ENCODE assay signal across 4 cellular contexts in genomic region chr4:69664009-69664408, GRCh38. TPM values are rescaled to one million over a fixed set of nuclear protein-coding genes. Genes with fewer than 3 reads are reported as not detected.
"Had no signal": no experiment of that assay in that cellular context is flagged by ENCODE, and none has a peak within 500 bp of the region (broad histone marks: within the 10 kb centered on the region; RNA-seq: fewer than 3 reads in every experiment).

No MANE protein-coding gene starts in this region.

RNA-seq across cellular contexts. Expression of gene UGT2A1, which starts 11.0 kb away (rescaled TPM):
- total RNA-seq: LHCN-M2, MCF 10A, Right ventricle myocardium superior, T-cell had no signal

RNA-seq across cellular contexts. Expression of gene UGT2A2, which starts 24.6 kb away (rescaled TPM):
- total RNA-seq: LHCN-M2, MCF 10A, Right ventricle myocardium superior, T-cell had no signal
